Comparison of ENCODE assay signal across 19 cellular contexts in the genomic region with DNA sequence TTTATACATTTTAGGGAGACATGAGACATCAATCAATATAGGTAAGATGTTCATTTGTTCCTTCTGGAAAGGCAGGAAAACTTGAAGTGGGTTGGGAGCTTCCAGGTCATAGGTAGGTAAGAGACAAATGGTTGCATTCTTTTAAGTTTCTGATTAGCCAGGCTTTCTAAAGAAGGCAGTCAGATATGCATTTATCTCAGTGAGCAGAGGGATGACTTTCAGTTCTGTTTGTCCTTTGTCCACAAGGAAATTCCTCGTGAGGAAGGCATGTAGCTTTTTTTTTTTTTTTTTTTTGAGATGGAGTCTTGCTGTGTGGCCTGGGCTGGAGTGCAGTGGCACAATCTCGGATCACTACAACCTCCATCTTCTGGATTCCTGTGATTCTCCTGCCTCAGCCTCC.
DNase-seq lines count a peak whose midpoint lies in the region; ATAC-seq, FAIRE-seq and TF ChIP-seq lines count a peak whose summit lies in the region.
"Had no signal": no experiment of that assay in that cellular context is flagged by ENCODE, and none has a peak within 500 bp of the region (broad histone marks: within the 10 kb centered on the region; RNA-seq: fewer than 3 reads in every experiment).

No MANE protein-coding gene starts in this region.

- H3K9me3 ChIP-seq in A549: no peaks in the 10 kb centered on the region
- no peaks in the 10 kb centered on the region for H3K9me3 ChIP-seq in hepatocyte (ENCODE audit: low read depth)
- H3K9me3 ChIP-seq: HAP-1 had no signal

- ATAC-seq in A549 (no peak), GM23338 (no peak), HG02642 (IDR thresholded peaks at IDR 0.05; ENCODE audit: poor library complexity, unreplicated experiment) (no peak)

- POLR2A ChIA-PET in A549 (lab: Yijun Ruan, JAX): no interaction called here

- FAIRE-seq in A549 (lab: Jason Lieb, UNC) (no peak), RCC 7860 (lab: Jason Lieb, UNC) (no peak)
- FAIRE-seq: D721Med, H1 had no signal

- H3K4me2 ChIP-seq in A549: 0 out of 3 replicates have a peak overlapping the region, but pooled peaks have one; percentile 6
- H3K4me2 ChIP-seq in GM23338: no peak overlapping the region
- no peak overlapping the region for H3K4me2 ChIP-seq in hepatocyte
- H3K4me2 ChIP-seq: KMS-11 had no signal

- H4K20me1 ChIP-seq in GM23338 (replicated peaks; ENCODE audit: insufficient read depth) (no peaks in the 10 kb centered on the region), hepatocyte (ENCODE audit: insufficient read depth, poor library complexity, severe bottlenecking) (no peaks in the 10 kb centered on the region)

- in situ Hi-C loops in SK-MEL-5 (cut with HindIII; ENCODE audit: low pct_unique_long_range_greater_than_20kb, low sequenced_read_pairs): no loop called here

- no peaks in the 10 kb centered on the region for H3K9me2 ChIP-seq in GM23338 (ENCODE audit: insufficient read depth)
- no peaks in the 10 kb centered on the region for H3K9me2 ChIP-seq in hepatocyte (replicated peaks; ENCODE audit: insufficient read depth)

- H3K9me3 Mint-ChIP-seq in GM23338: peaks cover 4% of the 10 kb centered on the region; the same call in 2 of the 3 replicates
- H3K9me3 Mint-ChIP-seq: CD4-positive, alpha-beta T cell; IgD-negative memory B cell had no signal

- no peak for TF ChIP-seq RAD21 in A549 (conservative IDR thresholded peaks at IDR 0.05 in 1 of 2, IDR thresholded peaks at IDR 0.05 in 1 of 2)

- H2AFZ ChIP-seq in GM23338: no peak overlapping the region
- H2AFZ ChIP-seq in hepatocyte: peak overlapping the region; percentile 22

- no peak overlapping the region for H3K4me3 Mint-ChIP-seq in GM23338
- H3K4me3 Mint-ChIP-seq: B cell; CD4-positive, alpha-beta T cell; IgD-negative memory B cell had no signal

- H3K27ac Mint-ChIP-seq in GM23338: no peak overlapping the region
- H3K27ac Mint-ChIP-seq: B cell; CD4-positive, alpha-beta T cell; IgD-negative memory B cell had no signal

- DNase-seq in A549 (ENCODE audit: low read depth in 1 of 2, low spot score in 1 of 2) (no peak), GM23338 (ENCODE audit: low spot score) (peak; percentile 33), SK-MEL-5 (ENCODE audit: low read depth, low spot score) (peak; percentile 42), hepatocyte (ENCODE audit: low spot score) (no peak), Kasumi-1 (lab: John Stamatoyannopoulos, UW) (no peak), RCC 7860 (ENCODE audit: low spot score) (no peak), nucleus accumbens (lab: John Stamatoyannopoulos, UW) (no peak)
- DNase-seq: C1 segment of cervical spinal cord; CD4-positive, alpha-beta T cell; DND-41; GF-D8 had no signal

- H3K27me3 Mint-ChIP-seq in GM23338 (ENCODE audit: insufficient read depth, low read depth, poor library complexity): peaks cover 8% of the 10 kb centered on the region
- H3K27me3 Mint-ChIP-seq: B cell; CD4-positive, alpha-beta T cell; IgD-negative memory B cell had no signal

- H3K4me1 ChIP-seq in A549: peaks cover 6% of the 10 kb centered on the region; the same call in 1 of the 3 replicates
- peaks cover 12% of the 10 kb centered on the region for H3K4me1 ChIP-seq in GM23338 (ENCODE audit: insufficient read depth)
- peaks cover 4% of the 10 kb centered on the region for H3K4me1 ChIP-seq in hepatocyte (ENCODE audit: insufficient read depth)
- H3K4me1 ChIP-seq: HAP-1 had no signal

- no peaks in the 10 kb centered on the region for H3K79me2 ChIP-seq in GM23338 (replicated peaks; ENCODE audit: insufficient read depth)
- no peaks in the 10 kb centered on the region for H3K79me2 ChIP-seq in hepatocyte

- 41% methylated on average over 2 of the region's 2 CpGs for WGBS in A549 (ENCODE audit: missing lambda C conversion rate)
- WGBS in hepatocyte (ENCODE audit: low lambda C conversion rate, missing lambda C conversion rate): 53% methylated on average over 2 of the region's 2 CpGs

- H3F3A ChIP-seq in GM23338 (replicated peaks; ENCODE audit: low read depth): no peaks in the 10 kb centered on the region

- no peaks in the 10 kb centered on the region for H3K36me3 Mint-ChIP-seq in GM23338 (ENCODE audit: low read depth)
- H3K36me3 Mint-ChIP-seq: IgD-negative memory B cell had no signal

- CTCF ChIA-PET in A549 (lab: Yijun Ruan, JAX): interaction anchor here (0.9 to 1.6 kb wide), 2 partner anchors 157 to 332 kb away, joined by 3 to 5 read pairs; no protein-coding TSS in a partner anchor

- no peak for TF ChIP-seq CTCF in A549 (IDR thresholded peaks at IDR 0.05)
- TF ChIP-seq CTCF in GM23338 (conservative IDR thresholded peaks at IDR 0.05; ENCODE audit: low read depth in 2 of 2): no peak
- TF ChIP-seq CTCF in hepatocyte (IDR thresholded peaks at IDR 0.05; ENCODE audit: poor library complexity): no peak

- TF ChIP-seq POLR2A in A549 (IDR thresholded peaks at IDR 0.05; ENCODE audit: low read length): no peak

- no peaks in the 10 kb centered on the region for H3K27me3 ChIP-seq in GM23338 (ENCODE audit: insufficient read depth)
- H3K27me3 ChIP-seq in hepatocyte: no peaks in the 10 kb centered on the region

- no peaks in the 10 kb centered on the region for H3K36me3 ChIP-seq in GM23338 (ENCODE audit: insufficient read depth)
- H3K36me3 ChIP-seq in hepatocyte (replicated peaks; ENCODE audit: insufficient read depth, low read depth): no peaks in the 10 kb centered on the region
- H3K36me3 ChIP-seq: HAP-1 had no signal

- H3K27ac ChIP-seq in A549 (no peak overlapping the region), GM23338 (ENCODE audit: low read depth) (no peak overlapping the region), hepatocyte (peak overlapping the region; percentile 53)
- H3K27ac ChIP-seq: HL-60, KMS-11 had no signal

- H3K4me3 ChIP-seq in A549 (no peak overlapping the region), GM23338 (no peak overlapping the region), hepatocyte (no peak overlapping the region)
- H3K4me3 ChIP-seq: HAP-1 had no signal

- no peak for TF ChIP-seq EP300 in A549 (IDR thresholded peaks at IDR 0.05)

- peaks cover 12% of the 10 kb centered on the region for H3K4me1 Mint-ChIP-seq in GM23338
- H3K4me1 Mint-ChIP-seq: IgD-negative memory B cell had no signal

TF ChIP-seq in A549, 52 proteins besides CTCF, POLR2A, EP300 and RAD21 (continues in another document):
- TF ChIP-seq BHLHE40 (IDR thresholded peaks at IDR 0.05; ENCODE audit: low read depth, low read length) (no peak), CBX8 (IDR thresholded peaks at IDR 0.05) (no peak), RFX5 (IDR thresholded peaks at IDR 0.05) (no peak), SREBF2 (IDR thresholded peaks at IDR 0.05) (no peak), POLR2AphosphoS2 (conservative IDR thresholded peaks at IDR 0.05; ENCODE audit: low read length) (no peak), ZSCAN20 (CRISPR knock-in tag; IDR thresholded peaks at IDR 0.05) (no peak), EHMT2 (IDR thresholded peaks at IDR 0.05; ENCODE audit: low read depth) (no peak), ZC3H11A (IDR thresholded peaks at IDR 0.05) (no peak), CHD4 (IDR thresholded peaks at IDR 0.05; ENCODE audit: borderline replicate concordance) (no peak), FOSL2 (IDR thresholded peaks at IDR 0.05) (no peak), FOSL2 (CRISPR knock-in tag; IDR thresholded peaks at IDR 0.05) (no peak), CEBPB (IDR thresholded peaks at IDR 0.05) (no peak)
- TF ChIP-seq, protein P1, sequence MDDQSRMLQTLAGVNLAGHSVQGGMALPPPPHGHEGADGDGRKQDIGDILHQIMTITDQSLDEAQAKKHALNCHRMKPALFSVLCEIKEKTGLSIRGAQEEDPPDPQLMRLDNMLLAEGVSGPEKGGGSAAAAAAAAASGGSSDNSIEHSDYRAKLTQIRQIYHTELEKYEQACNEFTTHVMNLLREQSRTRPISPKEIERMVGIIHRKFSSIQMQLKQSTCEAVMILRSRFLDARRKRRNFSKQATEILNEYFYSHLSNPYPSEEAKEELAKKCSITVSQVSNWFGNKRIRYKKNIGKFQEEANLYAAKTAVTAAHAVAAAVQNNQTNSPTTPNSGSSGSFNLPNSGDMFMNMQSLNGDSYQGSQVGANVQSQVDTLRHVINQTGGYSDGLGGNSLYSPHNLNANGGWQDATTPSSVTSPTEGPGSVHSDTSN (IDR thresholded peaks at IDR 0.05): no peak

TF ChIP-seq in GM23338, 12 proteins besides CTCF, POLR2A, EP300 and RAD21 (continues in another document):
- no peak for TF ChIP-seq EZH2phosphoT487 (IDR thresholded peaks at IDR 0.05; ENCODE audit: unreplicated experiment)
- TF ChIP-seq, protein P2, sequence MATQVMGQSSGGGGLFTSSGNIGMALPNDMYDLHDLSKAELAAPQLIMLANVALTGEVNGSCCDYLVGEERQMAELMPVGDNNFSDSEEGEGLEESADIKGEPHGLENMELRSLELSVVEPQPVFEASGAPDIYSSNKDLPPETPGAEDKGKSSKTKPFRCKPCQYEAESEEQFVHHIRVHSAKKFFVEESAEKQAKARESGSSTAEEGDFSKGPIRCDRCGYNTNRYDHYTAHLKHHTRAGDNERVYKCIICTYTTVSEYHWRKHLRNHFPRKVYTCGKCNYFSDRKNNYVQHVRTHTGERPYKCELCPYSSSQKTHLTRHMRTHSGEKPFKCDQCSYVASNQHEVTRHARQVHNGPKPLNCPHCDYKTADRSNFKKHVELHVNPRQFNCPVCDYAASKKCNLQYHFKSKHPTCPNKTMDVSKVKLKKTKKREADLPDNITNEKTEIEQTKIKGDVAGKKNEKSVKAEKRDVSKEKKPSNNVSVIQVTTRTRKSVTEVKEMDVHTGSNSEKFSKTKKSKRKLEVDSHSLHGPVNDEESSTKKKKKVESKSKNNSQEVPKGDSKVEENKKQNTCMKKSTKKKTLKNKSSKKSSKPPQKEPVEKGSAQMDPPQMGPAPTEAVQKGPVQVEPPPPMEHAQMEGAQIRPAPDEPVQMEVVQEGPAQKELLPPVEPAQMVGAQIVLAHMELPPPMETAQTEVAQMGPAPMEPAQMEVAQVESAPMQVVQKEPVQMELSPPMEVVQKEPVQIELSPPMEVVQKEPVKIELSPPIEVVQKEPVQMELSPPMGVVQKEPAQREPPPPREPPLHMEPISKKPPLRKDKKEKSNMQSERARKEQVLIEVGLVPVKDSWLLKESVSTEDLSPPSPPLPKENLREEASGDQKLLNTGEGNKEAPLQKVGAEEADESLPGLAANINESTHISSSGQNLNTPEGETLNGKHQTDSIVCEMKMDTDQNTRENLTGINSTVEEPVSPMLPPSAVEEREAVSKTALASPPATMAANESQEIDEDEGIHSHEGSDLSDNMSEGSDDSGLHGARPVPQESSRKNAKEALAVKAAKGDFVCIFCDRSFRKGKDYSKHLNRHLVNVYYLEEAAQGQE (IDR thresholded peaks at IDR 0.05; ENCODE audit: unreplicated experiment): no peak

Comparison
In these comparisons a context has a peak if more than half of its experiments do, and no peak if none do; other contexts are left out.
1. DNase-seq: peak in GM23338 (single experiment) and SK-MEL-5 (single experiment); none in A549 (0 of 2), hepatocyte (single experiment), Kasumi-1 (0 of 2), RCC 7860 (single experiment) and nucleus accumbens (0 of 56).